Comparison of ENCODE assay signal across 9 cellular contexts in the genomic region with DNA sequence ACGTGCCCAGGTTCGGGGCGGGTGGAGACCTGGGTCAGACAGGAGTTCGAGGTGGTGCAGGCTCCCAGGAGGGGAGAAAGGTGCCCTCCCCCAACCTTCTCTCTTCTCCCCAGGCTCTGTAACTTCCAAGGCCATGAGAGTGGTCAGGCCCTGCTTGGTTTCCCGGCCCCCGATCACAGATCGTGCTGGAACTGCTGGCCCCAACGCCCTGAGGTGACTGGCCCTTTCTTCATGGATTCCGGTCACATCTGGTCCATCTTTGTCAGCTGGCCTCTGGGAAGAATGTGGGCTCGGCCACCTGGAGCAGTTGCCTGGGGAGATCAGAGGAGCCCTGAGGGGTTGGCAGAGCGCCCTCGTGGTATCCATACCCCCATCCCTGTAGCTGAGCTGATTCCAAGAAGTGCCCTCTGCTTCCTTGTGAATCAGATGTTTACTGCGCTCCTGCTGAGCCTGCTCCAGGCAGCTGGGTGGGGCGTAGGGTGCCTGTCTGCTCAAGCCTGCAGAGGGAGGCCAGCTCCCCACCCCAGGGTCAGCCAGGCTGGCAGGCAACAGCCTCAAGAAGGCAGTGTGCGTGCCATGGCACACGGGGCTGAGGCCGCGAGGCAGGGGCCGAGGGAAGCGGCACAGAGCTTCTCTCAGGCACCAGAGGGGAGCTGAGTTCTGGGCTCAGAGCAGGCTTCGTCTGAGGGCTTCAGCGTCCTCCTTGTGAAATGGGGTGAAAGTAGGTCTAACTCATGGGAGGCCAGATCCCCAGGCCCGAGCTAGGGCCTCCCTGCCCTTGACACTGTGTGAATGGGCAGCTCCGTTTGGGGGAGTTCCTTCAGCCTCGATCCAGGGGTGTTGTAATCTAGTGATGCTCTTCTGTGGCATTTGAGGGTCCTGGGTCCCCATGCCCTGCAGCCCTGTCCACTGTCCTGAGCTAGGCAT. TPM values are rescaled to one million over a fixed set of nuclear protein-coding genes. Genes with fewer than 3 reads are reported as not detected.
DNase-seq lines count a peak whose midpoint lies in the region; ATAC-seq and TF ChIP-seq lines count a peak whose summit lies in the region.
"Had no signal": no experiment of that assay in that cellular context is flagged by ENCODE, and none has a peak within 500 bp of the region (broad histone marks: within the 10 kb centered on the region; RNA-seq: fewer than 3 reads in every experiment).

No MANE protein-coding gene starts in this region.

- peak; percentile 72 for DNase-seq in HFF-Myc (ENCODE audit: extremely low read depth, low read depth)
- peak in 1 of 3 donors; percentile 9 for DNase-seq in T-helper 17 cell
- DNase-seq in left ventricle myocardium inferior = no peak
- peak; percentile 56 for DNase-seq in smooth muscle cell of the brain vasculature (ENCODE audit: low read depth, low spot score)
- DNase-seq in RPMI8226 = no peak
- DNase-seq in DMS153 (lab: John Stamatoyannopoulos, UW) = no peak
- DNase-seq: NCI-H2227 treated with DMSO at 0.1 percent for 48 hours had no signal

- H3K4me3 ChIP-seq in HFF-Myc (replicated peaks; ENCODE audit: low read depth, low read length) (no peak overlapping the region), left ventricle myocardium inferior (peak overlapping the region; percentile 80)

- H3K9me3 ChIP-seq in T-helper 17 cell (ENCODE audit: control insufficient read depth, low read length, poor library complexity, severe bottlenecking) (no peaks in the 10 kb centered on the region), left ventricle myocardium inferior (replicated peaks) (no peaks in the 10 kb centered on the region)

- H3K27me3 ChIP-seq in left ventricle myocardium inferior (ENCODE audit: low read depth) = no peaks in the 10 kb centered on the region

- peak overlapping the region; percentile 94 for H3K27ac ChIP-seq in left ventricle myocardium inferior (replicated peaks)

- no peaks in the 10 kb centered on the region for H3K36me3 Mint-ChIP-seq in T-helper 17 cell (ENCODE audit: low read depth)
- H3K36me3 Mint-ChIP-seq: activated naive CD4-positive, alpha-beta T cell treated with anti-CD3 and anti-CD28 coated beads, Interleukin-2, amount 50 U/mL, for 24 hours had no signal

- H3K27me3 Mint-ChIP-seq in T-helper 17 cell = no peaks in the 10 kb centered on the region
- H3K27me3 Mint-ChIP-seq: activated naive CD4-positive, alpha-beta T cell treated with anti-CD3 and anti-CD28 coated beads, Interleukin-2, amount 50 U/mL, for 24 hours had no signal

- no peak for TF ChIP-seq CTCF in HFF-Myc (IDR thresholded peaks at IDR 0.05; ENCODE audit: low read depth, low read length, missing control alignments)
- TF ChIP-seq CTCF in left ventricle myocardium inferior (IDR thresholded peaks at IDR 0.05; ENCODE audit: borderline replicate concordance) = no peak

- H3K27ac Mint-ChIP-seq in T-helper 17 cell = peak overlapping the region; percentile 21

- intact Hi-C loops in left ventricle myocardium inferior (cut with micrococcal nuclease) = no loop called here

- H3K4me1 ChIP-seq in left ventricle myocardium inferior = peaks cover 97% of the 10 kb centered on the region

- no peaks in the 10 kb centered on the region for H3K36me3 ChIP-seq in left ventricle myocardium inferior

- no peak for ATAC-seq in T-helper 17 cell
- no peak for ATAC-seq in HG03571 (IDR thresholded peaks at IDR 0.05; ENCODE audit: unreplicated experiment)

- H3K4me3 Mint-ChIP-seq in T-helper 17 cell = no peak overlapping the region
- H3K4me3 Mint-ChIP-seq: activated naive CD4-positive, alpha-beta T cell treated with anti-CD3 and anti-CD28 coated beads, Interleukin-2, amount 50 U/mL, for 24 hours had no signal

- H3K4me1 Mint-ChIP-seq in T-helper 17 cell = peaks cover 53% of the 10 kb centered on the region

RNA-seq across cellular contexts. Expression of a gene that starts 3.6 kb away (rescaled TPM):
- total RNA-seq in T-helper 17 cell = 10 to 100 TPM; 36.0 to 62.0 TPM
- total RNA-seq in left ventricle myocardium inferior = 24.7 TPM

RNA-seq across cellular contexts. Expression of a gene that starts 40.4 kb away (rescaled TPM):
- 10 to 100 TPM; 66.0 to 72.5 TPM for total RNA-seq in T-helper 17 cell
- 19.4 TPM for total RNA-seq in left ventricle myocardium inferior

RNA-seq across cellular contexts. Expression of a gene that starts 47.1 kb away (rescaled TPM):
- 100 to 1,000 TPM; 211 to 228 TPM for total RNA-seq in T-helper 17 cell
- total RNA-seq in left ventricle myocardium inferior = 212 TPM

Comparison
In these comparisons a context has a peak if more than half of its experiments do, and no peak if none do; other contexts are left out.
1. DNase-seq: peak in HFF-Myc (single experiment) and smooth muscle cell of the brain vasculature (single experiment); none in left ventricle myocardium inferior (single experiment), RPMI8226 (single experiment) and DMS153 (single experiment).